In genomic region chrX:11064851-11065600, GRCh38 we compare ENCODE assay signal across 11 cellular contexts. TPM values are rescaled to one million over a fixed set of nuclear protein-coding genes. Genes with fewer than 3 reads are reported as not detected.
A peak's percentile ranks its signal among the peaks of the same experiment; 100 is the strongest.
DNase-seq lines count a peak whose midpoint lies in the region; ATAC-seq and TF ChIP-seq lines count a peak whose summit lies in the region.
"Had no signal": no experiment of that assay in that cellular context is flagged by ENCODE, and none has a peak within 500 bp of the region (broad histone marks: within the 10 kb centered on the region; RNA-seq: fewer than 3 reads in every experiment).

No MANE protein-coding gene starts in this region.

- H3K36me3 ChIP-seq in SK-N-SH (replicated peaks in 1 of 2; ENCODE audit: control insufficient read depth in 1 of 2, insufficient read depth in 2 of 2, low read length in 1 of 2), result no peaks in the 10 kb centered on the region
- H3K36me3 ChIP-seq: neutrophil had no signal

- H3K9me3 Mint-ChIP-seq in activated naive CD8-positive, alpha-beta T cell treated with anti-CD3 and anti-CD28 coated beads, Interleukin-2, amount 50 U/mL, for 24 hours, result no peaks in the 10 kb centered on the region

- no peaks in the 10 kb centered on the region for H3K27me3 ChIP-seq in SK-N-SH (ENCODE audit: insufficient read depth)
- H3K27me3 ChIP-seq: neutrophil had no signal

- DNase-seq in GM03348 (ENCODE audit: low spot score), result peak; percentile 57
- no peak for DNase-seq in SK-N-SH
- peak; percentile 49 for DNase-seq in fibroblast of the conjunctiva (ENCODE audit: low read depth)
- DNase-seq in retinal pigment epithelial cell (ENCODE audit: low read depth), result peak; percentile 38
- DNase-seq in activated naive CD8-positive, alpha-beta T cell treated with anti-CD3 and anti-CD28 coated beads, Interleukin-2, amount 50 U/mL, for 24 hours, result no peak
- DNase-seq in GM13977 (ENCODE audit: low spot score), result no peak
- no peak for DNase-seq in NCI-H2107 treated with DMSO at 0.1 percent for 48 hours (lab: John Stamatoyannopoulos, UW; ENCODE audit: unreplicated experiment)
- DNase-seq: DMS53, NCI-H2107 had no signal

- WGBS in SK-N-SH (ENCODE audit: low lambda C conversion rate), result 41% methylated on average over 8 of the region's 8 CpGs

- POLR2A ChIA-PET in SK-N-SH (lab: Yijun Ruan, JAX), result no interaction called here

- no peak for ATAC-seq in activated naive CD8-positive, alpha-beta T cell treated with anti-CD3 and anti-CD28 coated beads, Interleukin-2, amount 50 U/mL, for 24 hours
- ATAC-seq in GM21526 (IDR thresholded peaks at IDR 0.05; ENCODE audit: low FRiP score, unreplicated experiment), result no peak

- H3K4me3 ChIP-seq in SK-N-SH (ENCODE audit: low read depth in 2 of 2, low read length in 1 of 2), result peak overlapping the region; percentile 28 to 31; a peak in 2 of 4 replicates
- no peak overlapping the region for H3K4me3 ChIP-seq in retinal pigment epithelial cell (ENCODE audit: low read length)

- no peak for TF ChIP-seq CTCF in SK-N-SH (IDR thresholded peaks at IDR 0.05)
- no peak for TF ChIP-seq CTCF in retinal pigment epithelial cell (conservative IDR thresholded peaks at IDR 0.05; ENCODE audit: low read depth, low read length)
- TF ChIP-seq CTCF in GM13977 (IDR thresholded peaks at IDR 0.05; ENCODE audit: extremely low read depth, insufficient read depth, missing control alignments), result no peak

- peaks cover 0 to 7% of the 10 kb centered on the region in 2 experiments; a peak in 2 of 4 replicates for H3K4me1 ChIP-seq in SK-N-SH (ENCODE audit: control insufficient read depth in 1 of 2, insufficient read depth in 2 of 2, low read depth in 1 of 2, low read length in 1 of 2)

- in situ Hi-C loops in GM13977 (cut with MboI; ENCODE audit: low pct_unique_long_range_greater_than_20kb, low sequenced_read_pairs, unreplicated experiment), result no loop called here

- H3K27ac Mint-ChIP-seq in activated naive CD8-positive, alpha-beta T cell treated with anti-CD3 and anti-CD28 coated beads, Interleukin-2, amount 50 U/mL, for 24 hours, result no peak overlapping the region

- no peaks in the 10 kb centered on the region for H3K9me2 ChIP-seq in SK-N-SH

- H3K36me3 Mint-ChIP-seq in activated naive CD8-positive, alpha-beta T cell treated with anti-CD3 and anti-CD28 coated beads, Interleukin-2, amount 50 U/mL, for 24 hours (ENCODE audit: low read depth), result no peaks in the 10 kb centered on the region

- peak overlapping the region; percentile 78; the same call in 1 of the 2 replicates for H2AFZ ChIP-seq in SK-N-SH (ENCODE audit: low read depth)

- H3F3A ChIP-seq in SK-N-SH (replicated peaks; ENCODE audit: insufficient read depth), result peaks cover 12% of the 10 kb centered on the region

- H3K4me1 Mint-ChIP-seq in activated naive CD8-positive, alpha-beta T cell treated with anti-CD3 and anti-CD28 coated beads, Interleukin-2, amount 50 U/mL, for 24 hours, result no peaks in the 10 kb centered on the region

- H3K9ac ChIP-seq in SK-N-SH, result peak overlapping the region; percentile 49; the same call in 1 of the 2 replicates

- H3K79me2 ChIP-seq in SK-N-SH (ENCODE audit: insufficient read depth), result no peaks in the 10 kb centered on the region

- peak overlapping the region; percentile 55 for H3K4me2 ChIP-seq in SK-N-SH

- peak overlapping the region; percentile 71 to 84; a peak in 3 of 4 replicates for H3K27ac ChIP-seq in SK-N-SH (ENCODE audit: low read depth in 2 of 2, low read length in 1 of 2)
- H3K27ac ChIP-seq: neutrophil had no signal

- CTCF ChIA-PET in SK-N-SH (lab: Yijun Ruan, JAX), result no interaction called here

- H3K4me3 Mint-ChIP-seq in activated naive CD8-positive, alpha-beta T cell treated with anti-CD3 and anti-CD28 coated beads, Interleukin-2, amount 50 U/mL, for 24 hours, result no peak overlapping the region

- no peak for TF ChIP-seq RAD21 in SK-N-SH (IDR thresholded peaks at IDR 0.05; ENCODE audit: low read length)

- TF ChIP-seq EP300 in SK-N-SH (IDR thresholded peaks at IDR 0.05; ENCODE audit: borderline replicate concordance in 1 of 2, low read depth in 1 of 2, low read length in 1 of 2), result peak in 1 of 2 experiments; percentile 42; a peak in 1 of 4 replicates

- no peaks in the 10 kb centered on the region for H4K20me1 ChIP-seq in SK-N-SH (ENCODE audit: insufficient read depth)

- H3K27me3 Mint-ChIP-seq in activated naive CD8-positive, alpha-beta T cell treated with anti-CD3 and anti-CD28 coated beads, Interleukin-2, amount 50 U/mL, for 24 hours, result no peaks in the 10 kb centered on the region

- H3K9me3 ChIP-seq in SK-N-SH, result no peaks in the 10 kb centered on the region
- H3K9me3 ChIP-seq: neutrophil had no signal

TF ChIP-seq in SK-N-SH, 30 proteins besides CTCF, POLR2A, EP300 and RAD21:
- TF ChIP-seq RXRA (IDR thresholded peaks at IDR 0.05; ENCODE audit: borderline replicate concordance, low read depth) (no peak), IRF3 (IDR thresholded peaks at IDR 0.05; ENCODE audit: low read depth, low read length) (no peak), TCF12 (IDR thresholded peaks at IDR 0.05) (peak; percentile 66), ZBTB33 (IDR thresholded peaks at IDR 0.05; ENCODE audit: borderline replicate concordance, low read depth) (no peak), JUND (IDR thresholded peaks at IDR 0.05) (peak; percentile 46; the same call in 1 of the 2 replicates), PBX3 (IDR thresholded peaks at IDR 0.05) (peak; percentile 46; the same call in 1 of the 2 replicates), FOSL2 (IDR thresholded peaks at IDR 0.05; ENCODE audit: borderline replicate concordance, low read depth) (peak; percentile 47; the same call in 1 of the 2 replicates), POLR2AphosphoS5 (IDR thresholded peaks at IDR 0.05; ENCODE audit: low read depth, low read length) (no peak), NFIC (IDR thresholded peaks at IDR 0.05; ENCODE audit: borderline replicate concordance) (peak; percentile 26; the same call in 1 of the 2 replicates), MEF2A (IDR thresholded peaks at IDR 0.05; ENCODE audit: borderline replicate concordance, low read depth) (no peak), TEAD4 (IDR thresholded peaks at IDR 0.05; ENCODE audit: borderline replicate concordance, insufficient read depth) (peak; percentile 68; the same call in 1 of the 2 replicates), YY1 (IDR thresholded peaks at IDR 0.05; ENCODE audit: low read depth) (no peak)
TF ChIP-seq in SK-N-SH: peak in this region for 6.

RNA-seq across cellular contexts. Expression of gene HCCS, which starts 46.1 kb away (rescaled TPM):
- 33.7 and 40.8 TPM in 2 replicates for polyA plus RNA-seq in SK-N-SH (2012; rRNA removed)
- polyA plus RNA-seq in SK-N-SH (2012; cell fraction: cytosol; rRNA removed), result 42.4 and 52.5 TPM in 2 replicates
- 9.6 and 18.4 TPM in 2 replicates for polyA plus RNA-seq in SK-N-SH (2012; cell fraction: nucleus; rRNA removed)

Comparison
In these comparisons a context has a peak if more than half of its experiments do, and no peak if none do; other contexts are left out.
1. DNase-seq: peak in GM03348 (single experiment), fibroblast of the conjunctiva (single experiment) and retinal pigment epithelial cell (single experiment); none in SK-N-SH (single experiment), activated naive CD8-positive, alpha-beta T cell treated with anti-CD3 and anti-CD28 coated beads, Interleukin-2, amount 50 U/mL, for 24 hours (single experiment), GM13977 (single experiment) and NCI-H2107 treated with DMSO at 0.1 percent for 48 hours (single experiment).